9 cellular contexts compared by ENCODE assay signal in the genomic region with DNA sequence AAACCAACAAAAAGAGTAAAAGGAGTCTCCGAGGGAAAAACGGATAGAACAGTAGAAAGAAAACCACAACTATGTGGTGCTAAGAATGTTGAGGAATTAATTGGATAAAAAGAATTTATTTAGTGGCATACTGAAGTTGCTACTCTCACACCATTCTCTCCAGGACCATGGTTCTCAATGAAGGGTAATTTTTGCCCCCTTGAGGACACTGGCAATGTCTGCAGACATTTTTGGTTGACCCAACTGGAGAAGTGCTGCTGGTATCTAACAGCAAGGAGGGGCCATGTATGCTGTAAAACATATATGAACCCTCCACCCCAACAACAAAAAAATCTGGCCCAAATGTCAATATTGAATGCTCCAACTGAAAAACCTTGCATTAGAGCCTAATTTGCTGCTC.
DNase-seq lines count a peak whose midpoint lies in the region; ATAC-seq, FAIRE-seq and TF ChIP-seq lines count a peak whose summit lies in the region.
"Had no signal": no experiment of that assay in that cellular context is flagged by ENCODE, and none has a peak within 500 bp of the region (broad histone marks: within the 10 kb centered on the region; RNA-seq: fewer than 3 reads in every experiment).

No MANE protein-coding gene starts in this region.

- no peak overlapping the region for H3K27ac ChIP-seq in Panc1 (ENCODE audit: low read length)
- no peak overlapping the region for H3K27ac ChIP-seq in gastroesophageal sphincter
- no peak overlapping the region for H3K27ac ChIP-seq in CD4-positive, alpha-beta T cell (ENCODE audit: low read depth, low read length)
- H3K27ac ChIP-seq: parathyroid adenoma had no signal

- H3K4me3 Mint-ChIP-seq in CD4-positive, alpha-beta T cell, result no peak overlapping the region

- H3K27ac Mint-ChIP-seq in CD4-positive, alpha-beta T cell, result no peak overlapping the region

- H3K27me3 ChIP-seq in Panc1 (ENCODE audit: control insufficient read depth, insufficient read depth, low read length), result no peaks in the 10 kb centered on the region
- no peaks in the 10 kb centered on the region for H3K27me3 ChIP-seq in gastroesophageal sphincter
- H3K27me3 ChIP-seq in CD4-positive, alpha-beta T cell (ENCODE audit: control insufficient read depth, insufficient read depth, low read length), result no peaks in the 10 kb centered on the region

- no peak for TF ChIP-seq POLR2A in GM12892 (IDR thresholded peaks at IDR 0.05; ENCODE audit: low read depth, low read length)
- no peak for TF ChIP-seq POLR2A in gastroesophageal sphincter (IDR thresholded peaks at IDR 0.05)

- H3K9me3 ChIP-seq in Panc1 (ENCODE audit: control insufficient read depth, insufficient read depth, low read depth, low read length) (no peaks in the 10 kb centered on the region), gastroesophageal sphincter (no peaks in the 10 kb centered on the region)
- no peaks in the 10 kb centered on the region for H3K9me3 ChIP-seq in CD4-positive, alpha-beta T cell (ENCODE audit: control insufficient read depth, low read length)

- CTCF ChIA-PET in Panc1 (lab: Charles Lee), result no interaction called here
- CTCF ChIA-PET in CD4-positive, alpha-beta T cell (lab: Charles Lee), result no interaction called here

- no peak for FAIRE-seq in GM12892 (lab: Jason Lieb, UNC)

- no TSS peak for BruUV-seq in Panc1 (replicated peaks; lab: Mats Ljungman, UMichigan)

- no peak for TF ChIP-seq CTCF in Panc1 (IDR thresholded peaks at IDR 0.05)
- TF ChIP-seq CTCF in gastroesophageal sphincter (IDR thresholded peaks at IDR 0.05), result peak in 3 of 4 experiments; percentile 9 to 15 (median 12)
- TF ChIP-seq CTCF in CD4-positive, alpha-beta T cell (IDR thresholded peaks at IDR 0.05), result no peak

- H3K36me3 ChIP-seq in Panc1 (ENCODE audit: control insufficient read depth, insufficient read depth, low read length), result peaks cover 16% of the 10 kb centered on the region
- H3K36me3 ChIP-seq in gastroesophageal sphincter, result peaks cover 0 to 63% of the 10 kb centered on the region in 2 donors

- in situ Hi-C loops in Panc1 (cut with HindIII; ENCODE audit: low pct_unique_long_range_greater_than_20kb, low sequenced_read_pairs), result no loop called here

- peak; percentile 46 for DNase-seq in AG08395 (ENCODE audit: low spot score)
- DNase-seq in GM12892 (ENCODE audit: insufficient read length), result peak; percentile 11
- DNase-seq in Panc1 (ENCODE audit: low read depth, low spot score), result no peak
- DNase-seq in activated T-cell treated with anti-CD3 and anti-CD28 coated beads, Interleukin-2, amount 50 U/mL, for 1 hour, result no peak
- DNase-seq in CD4-positive, alpha-beta T cell, result no peak

- TF ChIP-seq EP300 in gastroesophageal sphincter (IDR thresholded peaks at IDR 0.05), result no peak

- ATAC-seq in Panc1 (0 out of 2 replicates have a peak, but pooled peaks have one; percentile 51), gastroesophageal sphincter (no peak), HG02852 (IDR thresholded peaks at IDR 0.05; ENCODE audit: unreplicated experiment) (no peak), HG03196 (IDR thresholded peaks at IDR 0.05; ENCODE audit: unreplicated experiment) (no peak)
- ATAC-seq in CD4-positive, alpha-beta T cell (ENCODE audit: poor library complexity), result no peak

- POLR2A ChIA-PET in Panc1 (lab: Charles Lee), result no interaction called here
- POLR2A ChIA-PET in CD4-positive, alpha-beta T cell (lab: Charles Lee), result no interaction called here

- 79% methylated on average over 2 of the region's 2 CpGs; no CpG with 5 or more reads in 1 of the 2 donors for WGBS in gastroesophageal sphincter (ENCODE audit: low coverage in 1 of 2), 2 donors

- H3K36me3 Mint-ChIP-seq in CD4-positive, alpha-beta T cell (ENCODE audit: low read depth), result peaks cover 70% of the 10 kb centered on the region

- H3K4me1 ChIP-seq in Panc1 (ENCODE audit: control insufficient read depth, insufficient read depth, low read length) (no peaks in the 10 kb centered on the region), gastroesophageal sphincter (peaks cover 0 to 4% (median 0%) of the 10 kb centered on the region in 3 donors)
- H3K4me1 ChIP-seq: parathyroid adenoma had no signal

- intact Hi-C loops in Panc1 (cut with micrococcal nuclease; ENCODE audit: unreplicated experiment), result no loop called here
- intact Hi-C loops in CD4-positive, alpha-beta T cell (cut with DNase I, micrococcal nuclease), result no loop called here

- peaks cover under 1% of the 10 kb centered on the region for H3K9me3 Mint-ChIP-seq in CD4-positive, alpha-beta T cell

- peaks cover 9% of the 10 kb centered on the region for H3K4me1 Mint-ChIP-seq in CD4-positive, alpha-beta T cell (ENCODE audit: low read depth)

- H3K4me3 ChIP-seq in Panc1 (ENCODE audit: low read depth in 2 of 2, low read length in 2 of 2) (no peak overlapping the region), gastroesophageal sphincter (no peak overlapping the region)

- H3K27me3 Mint-ChIP-seq in CD4-positive, alpha-beta T cell, result no peaks in the 10 kb centered on the region

Comparison
In these comparisons a context has a peak if more than half of its experiments do, and no peak if none do; other contexts are left out.
1. DNase-seq: peak in AG08395 (single experiment) and GM12892 (single experiment); none in Panc1 (single experiment), activated T-cell treated with anti-CD3 and anti-CD28 coated beads, Interleukin-2, amount 50 U/mL, for 1 hour (single experiment) and CD4-positive, alpha-beta T cell (0 of 10).
2. CTCF ChIP-seq: peak in gastroesophageal sphincter (3 of 4); none in Panc1 (single experiment) and CD4-positive, alpha-beta T cell (single experiment).